Comparison of ENCODE assay signal across 8 cellular contexts in the genomic region with DNA sequence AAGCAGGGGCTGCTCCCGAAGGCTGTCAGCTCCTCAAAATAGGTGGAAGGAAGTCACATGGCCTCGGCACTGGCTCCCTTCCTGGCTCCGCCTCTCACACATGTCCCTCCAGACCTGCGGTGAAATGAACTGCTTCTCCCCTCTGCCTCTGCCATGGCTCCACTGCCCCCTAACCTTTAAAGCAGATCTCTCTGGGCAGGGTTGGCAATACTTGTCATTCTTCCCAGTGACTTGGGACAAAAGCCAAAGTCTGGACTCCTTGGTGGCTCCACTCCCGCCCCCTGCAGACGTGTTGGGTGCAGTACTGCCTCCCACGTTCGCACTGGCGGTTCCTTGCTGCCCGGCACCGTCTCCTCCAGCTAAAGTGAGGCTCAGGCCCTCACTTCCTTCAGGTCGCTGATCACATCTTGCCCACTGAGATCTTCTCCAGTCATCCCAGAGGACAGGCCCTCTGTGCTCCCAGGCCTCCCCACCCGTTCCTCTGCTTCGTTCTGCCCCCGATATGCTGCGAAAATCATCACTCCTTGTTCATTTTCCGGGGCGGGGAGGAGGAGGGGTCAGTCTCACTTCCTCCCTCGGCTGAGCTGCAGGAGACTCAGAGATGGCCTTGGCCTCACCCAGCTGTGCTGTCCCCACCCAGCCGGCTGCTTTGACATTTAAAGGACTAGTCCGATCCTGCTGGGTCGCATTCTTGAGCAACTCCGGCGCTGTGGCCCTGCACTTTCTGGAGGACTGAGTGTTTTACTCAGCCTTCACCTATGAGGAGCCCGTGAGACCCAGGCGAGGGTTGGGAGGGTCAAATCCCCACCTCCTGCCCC.
DNase-seq lines count a peak whose midpoint lies in the region; ATAC-seq and TF ChIP-seq lines count a peak whose summit lies in the region.

No MANE protein-coding gene starts in this region.

- H3K9me3 ChIP-seq in CD4-positive, alpha-beta T cell (ENCODE audit: control insufficient read depth, low read length) = no peaks in the 10 kb centered on the region
- no peaks in the 10 kb centered on the region for H3K9me3 ChIP-seq in OCI-LY1 (ENCODE audit: low read length)

- no peaks in the 10 kb centered on the region for H3K36me3 ChIP-seq in OCI-LY1 (ENCODE audit: insufficient read depth, low read length)

- H3K9ac ChIP-seq in OCI-LY1 (ENCODE audit: low read length) = peak overlapping the region; percentile 34; the same call in 1 of the 2 replicates

- peaks cover 24% of the 10 kb centered on the region for H3K4me1 ChIP-seq in OCI-LY1 (ENCODE audit: insufficient read depth, low read length, severe bottlenecking)
- H3K4me1 ChIP-seq in foreskin keratinocyte = peaks cover 2% of the 10 kb centered on the region

- no peak overlapping the region for H2AFZ ChIP-seq in OCI-LY1 (ENCODE audit: low read length)

- peak overlapping the region; percentile 79 for H3K27ac Mint-ChIP-seq in CD4-positive, alpha-beta T cell

- H3K79me2 ChIP-seq in OCI-LY1 (ENCODE audit: insufficient read depth, low read length) = no peaks in the 10 kb centered on the region

- peak overlapping the region; percentile 87 for H3K4me3 Mint-ChIP-seq in CD4-positive, alpha-beta T cell

- TF ChIP-seq CTCF in CD4-positive, alpha-beta T cell (IDR thresholded peaks at IDR 0.05) = peak; percentile 32
- TF ChIP-seq CTCF in OCI-LY1 (IDR thresholded peaks at IDR 0.05; ENCODE audit: low read length) = peak; percentile 52
- TF ChIP-seq CTCF in foreskin keratinocyte (conservative IDR thresholded peaks at IDR 0.05) = peak; percentile 58

- CTCF ChIA-PET in CD4-positive, alpha-beta T cell (lab: Charles Lee) = no interaction called here

- no peaks in the 10 kb centered on the region for H3K9me2 ChIP-seq in OCI-LY1 (ENCODE audit: low read depth, low read length)

- no peaks in the 10 kb centered on the region for H3K27me3 Mint-ChIP-seq in CD4-positive, alpha-beta T cell

- peak; percentile 60 for ATAC-seq in CD4-positive, alpha-beta T cell (ENCODE audit: poor library complexity)
- ATAC-seq in HG03280 (IDR thresholded peaks at IDR 0.05; ENCODE audit: unreplicated experiment) = peak; percentile 83
- peak; percentile 58 for ATAC-seq in foreskin keratinocyte

- H3F3A ChIP-seq in OCI-LY1 (ENCODE audit: insufficient read depth, low read length) = no peaks in the 10 kb centered on the region

- POLR2A ChIA-PET in CD4-positive, alpha-beta T cell (lab: Charles Lee) = interaction anchor here (0.9 to 2.6 kb wide), 3 partner anchors 56 to 461 kb away, joined by 3 to 23 read pairs (median 6); a partner anchor contains a TSS

- H4K20me1 ChIP-seq in OCI-LY1 (ENCODE audit: insufficient read depth, low read length) = no peaks in the 10 kb centered on the region

- H3K27ac ChIP-seq in CD4-positive, alpha-beta T cell (ENCODE audit: low read depth, low read length) = peak overlapping the region; percentile 29
- H3K27ac ChIP-seq in OCI-LY1 (ENCODE audit: low read depth, low read length, poor library complexity, severe bottlenecking) = no peak overlapping the region
- no peak overlapping the region for H3K27ac ChIP-seq in foreskin keratinocyte

- peaks cover 40% of the 10 kb centered on the region for H3K4me1 Mint-ChIP-seq in CD4-positive, alpha-beta T cell (ENCODE audit: low read depth)

- intact Hi-C loops in CD4-positive, alpha-beta T cell (cut with DNase I, micrococcal nuclease) = loop anchor here (5.0 kb wide), 3 partner anchors 96 to 494 kb away; a partner anchor contains a TSS

- no peaks in the 10 kb centered on the region for H3K27me3 ChIP-seq in CD4-positive, alpha-beta T cell (ENCODE audit: control insufficient read depth, insufficient read depth, low read length)
- H3K27me3 ChIP-seq in OCI-LY1 (ENCODE audit: insufficient read depth, low read length) (no peaks in the 10 kb centered on the region), foreskin keratinocyte (no peaks in the 10 kb centered on the region)

- DNase-seq in CD4-positive, alpha-beta T cell = peak in 8 of 10 experiments; percentile 13 to 42 (median 26)
- DNase-seq in GM19238 (ENCODE audit: insufficient read length, low spot score) (peak; percentile 55), foreskin keratinocyte (peak in 1 of 2 donors; percentile 49), nucleus accumbens (lab: John Stamatoyannopoulos, UW) (peak in 52 of 56 donors; percentile 1 to 72 (median 30)), ureter (ENCODE audit: low spot score) (peak; percentile 90)
- DNase-seq in activated effector memory CD4-positive, alpha-beta T cell treated with Interleukin-2 at 50 U/mL for 16 hours = peak; percentile 25

- H3K4me2 ChIP-seq in OCI-LY1 (ENCODE audit: low read length) = peak overlapping the region; percentile 67

- H3K4me3 ChIP-seq in OCI-LY1 (ENCODE audit: low read depth, low read length, poor library complexity, severe bottlenecking) = peak overlapping the region; percentile 53

- H3K9me3 Mint-ChIP-seq in CD4-positive, alpha-beta T cell = no peaks in the 10 kb centered on the region

- H3K36me3 Mint-ChIP-seq in CD4-positive, alpha-beta T cell (ENCODE audit: low read depth) = no peaks in the 10 kb centered on the region
